15 cellular contexts compared by ENCODE assay signal in genomic region chr10:48205918-48206317, GRCh38.
A peak's percentile ranks its signal among the peaks of the same experiment; 100 is the strongest.
DNase-seq lines count a peak whose midpoint lies in the region; ATAC-seq and TF ChIP-seq lines count a peak whose summit lies in the region.
"Had no signal": no experiment of that assay in that cellular context is flagged by ENCODE, and none has a peak within 500 bp of the region (broad histone marks: within the 10 kb centered on the region; RNA-seq: fewer than 3 reads in every experiment).

No MANE protein-coding gene starts in this region.

- no peaks in the 10 kb centered on the region for H3K36me3 ChIP-seq in GM06990 (ENCODE audit: control insufficient read depth, insufficient read depth, low read length)
- H3K36me3 ChIP-seq in mammary epithelial cell (ENCODE audit: insufficient read depth, low read length), result no peaks in the 10 kb centered on the region

- DNase-seq in GM06990 (ENCODE audit: extremely low read depth, insufficient read length) (peak; percentile 15), mammary epithelial cell (peak; percentile 7), T1000 (lab: John Stamatoyannopoulos, UW) (no peak), NCI-H1105 (lab: John Stamatoyannopoulos, UW) (no peak), NOMO-1 (lab: John Stamatoyannopoulos, UW; ENCODE audit: unreplicated experiment in 2 of 2) (no peak)
- DNase-seq in activated CD4-positive, alpha-beta T cell treated with anti-CD3 and anti-CD28 coated beads for 48 hours, result no peak
- DNase-seq: activated CD4-positive, CD25-positive, alpha-beta regulatory T cell treated with anti-CD3 and anti-CD28 coated beads, Interleukin-2, amount 50 U/mL, for 72 hours; activated T-cell treated with anti-CD3 and anti-CD28 coated beads, Interleukin-2, amount 50 U/mL, for 4 hours; immature natural killer cell; MM.1S; NCI-H82; stimulated activated naive CD4-positive, alpha-beta T cell; T-helper 17 cell had no signal

- no peaks in the 10 kb centered on the region for H3K9me3 ChIP-seq in mammary epithelial cell (replicated peaks; ENCODE audit: insufficient read depth, low read length)

- 80% methylated on average over 4 of the region's 4 CpGs for WGBS in mammary epithelial cell (ENCODE audit: low coverage, missing lambda C conversion rate)

- no peak overlapping the region for H3K9ac ChIP-seq in mammary epithelial cell (ENCODE audit: insufficient read depth, low read length)

- no peak overlapping the region for H3K27ac ChIP-seq in mammary epithelial cell (ENCODE audit: insufficient read depth, low read depth, low read length)

- no peak overlapping the region for H2AFZ ChIP-seq in mammary epithelial cell (ENCODE audit: low read depth, low read length)

- no peaks in the 10 kb centered on the region for H3K4me1 ChIP-seq in mammary epithelial cell (ENCODE audit: insufficient read depth, low read length)

- H3K79me2 ChIP-seq in mammary epithelial cell (ENCODE audit: insufficient read depth, low read length), result no peaks in the 10 kb centered on the region

- H3K4me3 ChIP-seq in GM06990 (replicated peaks; ENCODE audit: low read depth, low read length), result no peak overlapping the region
- no peak overlapping the region for H3K4me3 ChIP-seq in mammary epithelial cell (replicated peaks in 1 of 3; ENCODE audit: insufficient read depth in 1 of 3, low read depth in 2 of 3, low read length in 3 of 3)

- H3K27me3 ChIP-seq in GM06990 (replicated peaks; ENCODE audit: control insufficient read depth, insufficient read depth, low read length), result no peaks in the 10 kb centered on the region
- peaks cover 2% of the 10 kb centered on the region for H3K27me3 ChIP-seq in mammary epithelial cell (ENCODE audit: insufficient read depth, low read length)

- TF ChIP-seq CTCF in GM06990 (IDR thresholded peaks at IDR 0.05; ENCODE audit: insufficient read depth, low read length, poor library complexity, severe bottlenecking) (no peak), mammary epithelial cell (conservative IDR thresholded peaks at IDR 0.05 in 1 of 2, IDR thresholded peaks at IDR 0.05 in 1 of 2; ENCODE audit: extremely low read depth in 1 of 2, insufficient read depth in 1 of 2, low read depth in 1 of 2, low read length in 2 of 2) (no peak)

- BruUV-seq in mammary epithelial cell (replicated peaks; lab: Mats Ljungman, UMichigan), result no TSS peak

- intact Hi-C loops in mammary epithelial cell (cut with micrococcal nuclease), result no loop called here

- no peak overlapping the region for H3K4me2 ChIP-seq in mammary epithelial cell (ENCODE audit: insufficient read depth, low read depth, low read length)

- ATAC-seq in GM21526 (IDR thresholded peaks at IDR 0.05; ENCODE audit: low FRiP score, unreplicated experiment) (peak; percentile 70), HG03064 (IDR thresholded peaks at IDR 0.05; ENCODE audit: low read depth, unreplicated experiment) (peak; percentile 69)
- ATAC-seq: activated T-cell treated with anti-CD3 and anti-CD28 coated beads, Interleukin-2, amount 50 U/mL, for 4 hours; T-helper 17 cell had no signal

- in situ Hi-C loops in mammary epithelial cell (cut with MboI; ENCODE audit: low sequenced_read_pairs in 2 of 2), result no loop called here

- CTCF ChIA-PET in mammary epithelial cell (lab: Charles Lee; ENCODE audit: low non-redundant PET), result no interaction called here

- no peaks in the 10 kb centered on the region for H4K20me1 ChIP-seq in mammary epithelial cell (ENCODE audit: insufficient read depth, low read length)

- dilution Hi-C loops in mammary epithelial cell (cut with HindIII; ENCODE audit: low sequenced_read_pairs), result no loop called here

Comparison
In these comparisons a context has a peak if more than half of its experiments do, and no peak if none do; other contexts are left out.
1. DNase-seq: peak in GM06990 (single experiment) and mammary epithelial cell (single experiment); none in activated CD4-positive, alpha-beta T cell treated with anti-CD3 and anti-CD28 coated beads for 48 hours (single experiment), T1000 (single experiment), NCI-H1105 (single experiment) and NOMO-1 (0 of 2).